1 cellular context compared by ENCODE assay signal in genomic region chr17:39668141-39668924, GRCh38.
A peak's percentile ranks its signal among the peaks of the same experiment; 100 is the strongest.
TF ChIP-seq lines count a peak whose summit lies in the region.

A gene with protein sequence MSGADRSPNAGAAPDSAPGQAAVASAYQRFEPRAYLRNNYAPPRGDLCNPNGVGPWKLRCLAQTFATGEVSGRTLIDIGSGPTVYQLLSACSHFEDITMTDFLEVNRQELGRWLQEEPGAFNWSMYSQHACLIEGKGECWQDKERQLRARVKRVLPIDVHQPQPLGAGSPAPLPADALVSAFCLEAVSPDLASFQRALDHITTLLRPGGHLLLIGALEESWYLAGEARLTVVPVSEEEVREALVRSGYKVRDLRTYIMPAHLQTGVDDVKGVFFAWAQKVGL (plus strand): TSS chr17:39668453. CDS start chr17:39668476, 23 bp downstream.

TF ChIP-seq in K562, 482 proteins besides CTCF, POLR2A, EP300 and RAD21 (continued from another document and continues in another):
- TF ChIP-seq, protein P1, sequence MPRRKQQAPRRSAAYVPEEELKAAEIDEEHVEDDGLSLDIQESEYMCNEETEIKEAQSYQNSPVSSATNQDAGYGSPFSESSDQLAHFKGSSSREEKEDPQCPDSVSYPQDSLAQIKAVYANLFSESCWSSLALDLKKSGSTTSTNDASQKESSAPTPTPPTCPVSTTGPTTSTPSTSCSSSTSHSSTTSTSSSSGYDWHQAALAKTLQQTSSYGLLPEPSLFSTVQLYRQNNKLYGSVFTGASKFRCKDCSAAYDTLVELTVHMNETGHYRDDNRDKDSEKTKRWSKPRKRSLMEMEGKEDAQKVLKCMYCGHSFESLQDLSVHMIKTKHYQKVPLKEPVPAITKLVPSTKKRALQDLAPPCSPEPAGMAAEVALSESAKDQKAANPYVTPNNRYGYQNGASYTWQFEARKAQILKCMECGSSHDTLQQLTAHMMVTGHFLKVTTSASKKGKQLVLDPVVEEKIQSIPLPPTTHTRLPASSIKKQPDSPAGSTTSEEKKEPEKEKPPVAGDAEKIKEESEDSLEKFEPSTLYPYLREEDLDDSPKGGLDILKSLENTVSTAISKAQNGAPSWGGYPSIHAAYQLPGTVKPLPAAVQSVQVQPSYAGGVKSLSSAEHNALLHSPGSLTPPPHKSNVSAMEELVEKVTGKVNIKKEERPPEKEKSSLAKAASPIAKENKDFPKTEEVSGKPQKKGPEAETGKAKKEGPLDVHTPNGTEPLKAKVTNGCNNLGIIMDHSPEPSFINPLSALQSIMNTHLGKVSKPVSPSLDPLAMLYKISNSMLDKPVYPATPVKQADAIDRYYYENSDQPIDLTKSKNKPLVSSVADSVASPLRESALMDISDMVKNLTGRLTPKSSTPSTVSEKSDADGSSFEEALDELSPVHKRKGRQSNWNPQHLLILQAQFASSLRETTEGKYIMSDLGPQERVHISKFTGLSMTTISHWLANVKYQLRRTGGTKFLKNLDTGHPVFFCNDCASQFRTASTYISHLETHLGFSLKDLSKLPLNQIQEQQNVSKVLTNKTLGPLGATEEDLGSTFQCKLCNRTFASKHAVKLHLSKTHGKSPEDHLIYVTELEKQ (CRISPR knock-in tag; IDR thresholded peaks at IDR 0.05) = no peak
- TF ChIP-seq MED1 (CRISPR knock-in tag; IDR thresholded peaks at IDR 0.05; ENCODE audit: borderline replicate concordance) (no peak), KHSRP (IDR thresholded peaks at IDR 0.05) (no peak), ERF (CRISPR knock-in tag; IDR thresholded peaks at IDR 0.05) (peak; percentile 45; the same call in 1 of the 2 replicates), TOE1 (IDR thresholded peaks at IDR 0.05; ENCODE audit: borderline replicate concordance) (no peak), TOE1 (CRISPR knock-in tag; IDR thresholded peaks at IDR 0.05; ENCODE audit: borderline replicate concordance, low read depth) (no peak), RHOXF2B (CRISPR knock-in tag; conservative IDR thresholded peaks at IDR 0.05) (0 out of 2 replicates have a peak, but pooled peaks have one; percentile 10), ZBTB17 (CRISPR knock-in tag; IDR thresholded peaks at IDR 0.05) (0 out of 2 replicates have a peak, but pooled peaks have one; percentile 38), ASH1L (IDR thresholded peaks at IDR 0.05; ENCODE audit: borderline replicate concordance, low read depth, partially characterized antibody) (no peak), ELF1 (tag; IDR thresholded peaks at IDR 0.05) (no peak), ZNF780A (CRISPR knock-in tag; IDR thresholded peaks at IDR 0.05) (no peak), DIDO1 (tag; IDR thresholded peaks at IDR 0.05; ENCODE audit: low read depth) (no peak), ARID2 (IDR thresholded peaks at IDR 0.05) (peak; percentile 64), TBP (optimal IDR thresholded peaks at IDR 0.05; ENCODE audit: low read depth, low read length) (peak; percentile 73), GTF2A2 (tag; IDR thresholded peaks at IDR 0.05) (no peak), ILF3 (IDR thresholded peaks at IDR 0.05; ENCODE audit: borderline replicate concordance) (no peak; the same call in 1 of the 2 replicates), MCM5 (IDR thresholded peaks at IDR 0.05; ENCODE audit: low read depth) (no peak), NELFE (IDR thresholded peaks at IDR 0.05; ENCODE audit: insufficient read depth, insufficient read length) (no peak), ZNF76 (CRISPR knock-in tag; IDR thresholded peaks at IDR 0.05; ENCODE audit: borderline replicate concordance) (0 out of 2 replicates have a peak, but pooled peaks have one; percentile 39), CBX2 (IDR thresholded peaks at IDR 0.05; ENCODE audit: insufficient read depth, low read length, poor library complexity, severe bottlenecking) (no peak), ZFP1 (CRISPR knock-in tag; IDR thresholded peaks at IDR 0.05) (no peak), HNRNPLL (IDR thresholded peaks at IDR 0.05; ENCODE audit: low read depth, low read length, poor library complexity, severe bottlenecking) (peak; percentile 44), POLR2AphosphoS5 (IDR thresholded peaks at IDR 0.05; ENCODE audit: control insufficient read depth, insufficient read depth, low read depth, low read length) (no peak), MTA1 (IDR thresholded peaks at IDR 0.05; ENCODE audit: borderline replicate concordance) (no peak; the same call in 1 of the 2 replicates), PRPF4 (IDR thresholded peaks at IDR 0.05; ENCODE audit: insufficient read depth, low read depth, low read length, poor library complexity, severe bottlenecking) (no peak), STAT5A (IDR thresholded peaks at IDR 0.05; ENCODE audit: borderline replicate concordance, low read length) (no peak), ZNF316 (IDR thresholded peaks at IDR 0.05) (no peak), KLF16 (IDR thresholded peaks at IDR 0.05) (no peak), MIER1 (IDR thresholded peaks at IDR 0.05; ENCODE audit: low read depth) (no peak; the same call in 1 of the 2 replicates), NCOR1 (IDR thresholded peaks at IDR 0.05) (no peak), ZNF764 (CRISPR knock-in tag; IDR thresholded peaks at IDR 0.05; ENCODE audit: low read depth) (no peak), THRA (IDR thresholded peaks at IDR 0.05) (no peak), ZFX (CRISPR knock-in tag; IDR thresholded peaks at IDR 0.05) (peak; percentile 98), BCOR (IDR thresholded peaks at IDR 0.05) (peak; percentile 99), ZNF124 (CRISPR knock-in tag; IDR thresholded peaks at IDR 0.05) (no peak), DPF2 (IDR thresholded peaks at IDR 0.05) (peak; percentile 51; the same call in 1 of the 2 replicates), HDAC6 (IDR thresholded peaks at IDR 0.05; ENCODE audit: low read depth, low read length) (no peak), SAFB (IDR thresholded peaks at IDR 0.05; ENCODE audit: borderline replicate concordance, low read depth, low read length) (no peak), RUNX1 (IDR thresholded peaks at IDR 0.05; ENCODE audit: low read depth) (no peak), E2F4 (CRISPR knock-in tag; IDR thresholded peaks at IDR 0.05; ENCODE audit: low read depth) (no peak), ZNF444 (CRISPR knock-in tag; IDR thresholded peaks at IDR 0.05) (no peak), SRSF1 (IDR thresholded peaks at IDR 0.05; ENCODE audit: low read depth, low read length) (no peak), ZEB2 (IDR thresholded peaks at IDR 0.05) (no peak; the same call in 1 of the 2 replicates), U2AF1 (optimal IDR thresholded peaks at IDR 0.05; ENCODE audit: low read depth, low read length) (peak; percentile 87), PBX2 (CRISPR knock-in tag; IDR thresholded peaks at IDR 0.05; ENCODE audit: low read depth) (no peak), PBX2 (tag; conservative IDR thresholded peaks at IDR 0.05; ENCODE audit: low read depth) (no peak), MCM2 (IDR thresholded peaks at IDR 0.05; ENCODE audit: low read depth) (no peak), CEBPB (tag; IDR thresholded peaks at IDR 0.05) (no peak), PHTF2 (CRISPR knock-in tag; IDR thresholded peaks at IDR 0.05) (no peak), SREBF1 (IDR thresholded peaks at IDR 0.05; ENCODE audit: borderline replicate concordance, low read depth, low read length) (no peak), RNF2 (IDR thresholded peaks at IDR 0.05) (peak; percentile 49; the same call in 1 of the 2 replicates), HSF4 (CRISPR knock-in tag; IDR thresholded peaks at IDR 0.05; ENCODE audit: borderline replicate concordance) (no peak), HMGN3 (IDR thresholded peaks at IDR 0.05; ENCODE audit: borderline replicate concordance, extremely low read depth, insufficient read length, low read depth, low read length) (peak; percentile 80), SNRNP70 (optimal IDR thresholded peaks at IDR 0.05; ENCODE audit: low read depth, low read length) (no peak), FOXK2 (conservative IDR thresholded peaks at IDR 0.05 in 1 of 2, IDR thresholded peaks at IDR 0.05 in 1 of 2; ENCODE audit: low read depth in 2 of 2) (peak; percentile 54 to 73; a peak in 3 of 4 replicates)
- TF ChIP-seq, protein P2, sequence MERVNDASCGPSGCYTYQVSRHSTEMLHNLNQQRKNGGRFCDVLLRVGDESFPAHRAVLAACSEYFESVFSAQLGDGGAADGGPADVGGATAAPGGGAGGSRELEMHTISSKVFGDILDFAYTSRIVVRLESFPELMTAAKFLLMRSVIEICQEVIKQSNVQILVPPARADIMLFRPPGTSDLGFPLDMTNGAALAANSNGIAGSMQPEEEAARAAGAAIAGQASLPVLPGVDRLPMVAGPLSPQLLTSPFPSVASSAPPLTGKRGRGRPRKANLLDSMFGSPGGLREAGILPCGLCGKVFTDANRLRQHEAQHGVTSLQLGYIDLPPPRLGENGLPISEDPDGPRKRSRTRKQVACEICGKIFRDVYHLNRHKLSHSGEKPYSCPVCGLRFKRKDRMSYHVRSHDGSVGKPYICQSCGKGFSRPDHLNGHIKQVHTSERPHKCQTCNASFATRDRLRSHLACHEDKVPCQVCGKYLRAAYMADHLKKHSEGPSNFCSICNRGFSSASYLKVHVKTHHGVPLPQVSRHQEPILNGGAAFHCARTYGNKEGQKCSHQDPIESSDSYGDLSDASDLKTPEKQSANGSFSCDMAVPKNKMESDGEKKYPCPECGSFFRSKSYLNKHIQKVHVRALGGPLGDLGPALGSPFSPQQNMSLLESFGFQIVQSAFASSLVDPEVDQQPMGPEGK (CRISPR knock-in tag; IDR thresholded peaks at IDR 0.05; ENCODE audit: borderline replicate concordance) = no peak
- TF ChIP-seq, protein P3, sequence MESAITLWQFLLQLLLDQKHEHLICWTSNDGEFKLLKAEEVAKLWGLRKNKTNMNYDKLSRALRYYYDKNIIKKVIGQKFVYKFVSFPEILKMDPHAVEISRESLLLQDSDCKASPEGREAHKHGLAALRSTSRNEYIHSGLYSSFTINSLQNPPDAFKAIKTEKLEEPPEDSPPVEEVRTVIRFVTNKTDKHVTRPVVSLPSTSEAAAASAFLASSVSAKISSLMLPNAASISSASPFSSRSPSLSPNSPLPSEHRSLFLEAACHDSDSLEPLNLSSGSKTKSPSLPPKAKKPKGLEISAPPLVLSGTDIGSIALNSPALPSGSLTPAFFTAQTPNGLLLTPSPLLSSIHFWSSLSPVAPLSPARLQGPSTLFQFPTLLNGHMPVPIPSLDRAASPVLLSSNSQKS (CRISPR knock-in tag; IDR thresholded peaks at IDR 0.05) = no peak
- TF ChIP-seq, protein P4, sequence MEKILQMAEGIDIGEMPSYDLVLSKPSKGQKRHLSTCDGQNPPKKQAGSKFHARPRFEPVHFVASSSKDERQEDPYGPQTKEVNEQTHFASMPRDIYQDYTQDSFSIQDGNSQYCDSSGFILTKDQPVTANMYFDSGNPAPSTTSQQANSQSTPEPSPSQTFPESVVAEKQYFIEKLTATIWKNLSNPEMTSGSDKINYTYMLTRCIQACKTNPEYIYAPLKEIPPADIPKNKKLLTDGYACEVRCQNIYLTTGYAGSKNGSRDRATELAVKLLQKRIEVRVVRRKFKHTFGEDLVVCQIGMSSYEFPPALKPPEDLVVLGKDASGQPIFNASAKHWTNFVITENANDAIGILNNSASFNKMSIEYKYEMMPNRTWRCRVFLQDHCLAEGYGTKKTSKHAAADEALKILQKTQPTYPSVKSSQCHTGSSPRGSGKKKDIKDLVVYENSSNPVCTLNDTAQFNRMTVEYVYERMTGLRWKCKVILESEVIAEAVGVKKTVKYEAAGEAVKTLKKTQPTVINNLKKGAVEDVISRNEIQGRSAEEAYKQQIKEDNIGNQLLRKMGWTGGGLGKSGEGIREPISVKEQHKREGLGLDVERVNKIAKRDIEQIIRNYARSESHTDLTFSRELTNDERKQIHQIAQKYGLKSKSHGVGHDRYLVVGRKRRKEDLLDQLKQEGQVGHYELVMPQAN (IDR thresholded peaks at IDR 0.05; ENCODE audit: borderline replicate concordance) = no peak
